Comparison of ENCODE assay signal across 17 cellular contexts in the genomic region with DNA sequence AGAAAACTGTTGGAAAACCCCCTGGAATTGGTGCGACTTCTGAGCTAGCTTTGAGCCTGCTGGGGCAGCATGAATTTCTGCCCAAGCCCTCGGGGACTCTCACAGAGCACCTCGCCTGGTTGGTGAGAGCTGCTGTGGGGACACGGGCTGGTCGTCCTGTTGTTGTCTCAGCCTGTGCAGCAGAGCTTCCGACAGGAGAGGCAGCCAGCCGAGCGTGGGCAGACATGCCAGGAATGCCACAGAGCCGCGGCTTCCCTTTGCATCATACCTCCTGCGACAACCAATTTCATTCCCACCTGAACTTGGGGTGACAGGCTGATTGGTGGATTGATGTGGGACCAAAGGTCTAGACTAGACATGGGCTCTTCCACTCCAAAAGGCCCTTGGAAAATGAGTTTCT.
A peak's percentile ranks its signal among the peaks of the same experiment; 100 is the strongest.
DNase-seq lines count a peak whose midpoint lies in the region; ATAC-seq, FAIRE-seq and TF ChIP-seq lines count a peak whose summit lies in the region.
"Had no signal": no experiment of that assay in that cellular context is flagged by ENCODE, and none has a peak within 500 bp of the region (broad histone marks: within the 10 kb centered on the region; RNA-seq: fewer than 3 reads in every experiment).

No MANE protein-coding gene starts in this region.

- H4K5ac ChIP-seq in H1 (ENCODE audit: insufficient read length, low read depth, low read length) = no peak overlapping the region

- TF ChIP-seq POLR2A in H1 (IDR thresholded peaks at IDR 0.05; ENCODE audit: control extremely low read depth in 1 of 2, low read depth in 2 of 2, low read length in 2 of 2) (no peak), HepG2 (IDR thresholded peaks at IDR 0.05; ENCODE audit: insufficient read depth in 1 of 2, low read depth in 2 of 2, low read length in 2 of 2) (no peak)

- H3K27me3 ChIP-seq in H1 (replicated peaks in 1 of 4; ENCODE audit: control insufficient read depth in 3 of 4, extremely low read depth in 1 of 4, insufficient read depth in 3 of 4, low read length in 3 of 4) (no peaks in the 10 kb centered on the region), kidney epithelial cell (ENCODE audit: control insufficient read depth, insufficient read depth, low read length) (no peaks in the 10 kb centered on the region), HepG2 (ENCODE audit: control insufficient read depth in 1 of 2, insufficient read depth in 2 of 2, low read length in 2 of 2) (peaks cover 3 to 37% of the 10 kb centered on the region in 2 experiments)

- no peaks in the 10 kb centered on the region for H3K4me1 ChIP-seq in H1 (replicated peaks in 1 of 4; ENCODE audit: control insufficient read depth in 3 of 4, insufficient read depth in 4 of 4, low read length in 3 of 4)
- H3K4me1 ChIP-seq in HepG2 (ENCODE audit: insufficient read depth, low read length) = no peaks in the 10 kb centered on the region
- H3K4me1 ChIP-seq: Caco-2 had no signal

- POLR2A ChIA-PET in H1 (lab: Charles Lee; ENCODE audit: partially characterized antibody) (no interaction called here), HepG2 (lab: Yijun Ruan, JAX) (no interaction called here)

- no peak overlapping the region for H3K27ac ChIP-seq in H1 (ENCODE audit: low read depth, low read length)
- H3K27ac ChIP-seq in HepG2 (ENCODE audit: extremely low read length, insufficient read depth, low read length) = no peak overlapping the region

- H2BK5ac ChIP-seq in H1 (ENCODE audit: low read depth, low read length) = no peak overlapping the region

- H3K79me2 ChIP-seq in H1 (ENCODE audit: control insufficient read depth in 1 of 2, insufficient read depth in 2 of 2, low read length in 2 of 2) = no peaks in the 10 kb centered on the region
- no peaks in the 10 kb centered on the region for H3K79me2 ChIP-seq in HepG2 (ENCODE audit: insufficient read depth, low read length)

- no peak overlapping the region for H4K91ac ChIP-seq in H1 (replicated peaks; ENCODE audit: insufficient read length, low read length)

- TF ChIP-seq CTCF in H1 (IDR thresholded peaks at IDR 0.05; ENCODE audit: control extremely low read depth in 1 of 3, insufficient read depth in 1 of 3, low read depth in 1 of 3, low read length in 3 of 3) (no peak), kidney epithelial cell (IDR thresholded peaks at IDR 0.05; ENCODE audit: insufficient read depth, low read length, poor library complexity, severe bottlenecking) (no peak), HepG2 (CRISPR knock-in tag; IDR thresholded peaks at IDR 0.05) (no peak)

- H3K9ac ChIP-seq in H1 (replicated peaks in 1 of 4; ENCODE audit: extremely low read depth in 1 of 4, low read depth in 3 of 4, low read length in 3 of 4) (no peak overlapping the region), HepG2 (ENCODE audit: insufficient read depth, low read depth, low read length) (no peak overlapping the region)

- DNase-seq in H1 (ENCODE audit: low read depth in 1 of 2, low spot score in 2 of 2) (no peak), kidney epithelial cell (ENCODE audit: low read depth) (peak; percentile 21), urothelium cell line (ENCODE audit: low spot score) (peak; percentile 64), HepG2 (ENCODE audit: low spot score) (no peak), Ammon's horn (ENCODE audit: low spot score) (no peak)
- DNase-seq: ACHN; AML-193; Caco-2; DMS153; IMR-90; NCI-H187 treated with DMSO at 0.1 percent for 48 hours; NCI-H446; NCI-H69; NK-92 treated with Interleukin-12 subunit alpha and Interleukin-12 subunit beta, amount 100 ng/mL, for 24 hours; SIG-M5 had no signal

- H2AK5ac ChIP-seq in H1 (ENCODE audit: low read depth, low read length) = no peak overlapping the region

- H3K23me2 ChIP-seq in H1 (ENCODE audit: low read depth, low read length) = no peaks in the 10 kb centered on the region

- H3K4me3 ChIP-seq in H1 (ENCODE audit: extremely low read depth in 1 of 4, insufficient read depth in 2 of 4, low read depth in 3 of 4, low read length in 4 of 4) (no peak overlapping the region), kidney epithelial cell (ENCODE audit: low read depth, low read length) (no peak overlapping the region), HepG2 (replicated peaks in 1 of 3; ENCODE audit: insufficient read depth in 1 of 3, low read depth in 2 of 3, low read length in 3 of 3) (no peak overlapping the region)

- H3K56ac ChIP-seq in H1 (replicated peaks; ENCODE audit: insufficient read length, low read depth, low read length) = no peak overlapping the region

- no peak overlapping the region for H3K14ac ChIP-seq in H1 (ENCODE audit: insufficient read length)

- no peak overlapping the region for H3K18ac ChIP-seq in H1 (ENCODE audit: extremely low read depth, low read length)

- 0 out of 2 replicates have a peak overlapping the region, but pooled peaks have one; percentile 36 for H2AFZ ChIP-seq in H1 (ENCODE audit: low read length)
- H2AFZ ChIP-seq in HepG2 (ENCODE audit: low read length) = no peak overlapping the region

- no peak overlapping the region for H2BK12ac ChIP-seq in H1 (ENCODE audit: low read depth, low read length)

- H2BK120ac ChIP-seq in H1 (replicated peaks; ENCODE audit: low read depth, low read length) = no peak overlapping the region

- in situ Hi-C loops in HepG2 (cut with HindIII; ENCODE audit: extremely low pct_ligation_motif_present, low pct_unique_long_range_greater_than_20kb) = no loop called here

- H4K20me1 ChIP-seq in H1 (replicated peaks in 1 of 2; ENCODE audit: control insufficient read depth in 1 of 2, insufficient read depth in 2 of 2, low read length in 2 of 2) (no peaks in the 10 kb centered on the region), HepG2 (ENCODE audit: insufficient read depth, low read length) (no peaks in the 10 kb centered on the region)

- H3K4ac ChIP-seq in H1 (replicated peaks; ENCODE audit: insufficient read length, low read depth, low read length) = no peak overlapping the region

- H4K8ac ChIP-seq in H1 (ENCODE audit: extremely low read depth, insufficient read depth, low read length) = no peak overlapping the region

- H3K23ac ChIP-seq in H1 (ENCODE audit: insufficient read length) = no peak overlapping the region

- CTCF ChIA-PET in H1 (lab: Charles Lee; ENCODE audit: partially characterized antibody) = interaction anchor here (0.6 to 1.7 kb wide), 7 partner anchors 9 to 254 kb away, joined by 3 to 5 read pairs (median 4); no protein-coding TSS in a partner anchor
- CTCF ChIA-PET in HepG2 (lab: Yijun Ruan, JAX; ENCODE audit: low intra/inter-chr PET ratio, low total read pairs) = no interaction called here

- TF ChIP-seq EP300 in Ishikawa (IDR thresholded peaks at IDR 0.05; ENCODE audit: borderline replicate concordance) = no peak
- TF ChIP-seq EP300 in H1 (IDR thresholded peaks at IDR 0.05; ENCODE audit: borderline replicate concordance in 1 of 2, low read depth in 2 of 2, low read length in 2 of 2) = no peak
- no peak for TF ChIP-seq EP300 in HepG2 (IDR thresholded peaks at IDR 0.05; ENCODE audit: low read depth in 2 of 2, low read length in 2 of 2)
- no peak for TF ChIP-seq EP300 in HepG2 (CRISPR knock-in tag; IDR thresholded peaks at IDR 0.05; ENCODE audit: borderline replicate concordance)

- no TSS peak for BruUV-seq in HepG2 (replicated peaks; lab: Mats Ljungman, UMichigan)

- no peaks in the 10 kb centered on the region for H3K79me1 ChIP-seq in H1 (ENCODE audit: low read depth, low read length)

- TF ChIP-seq RAD21 in Ishikawa (IDR thresholded peaks at IDR 0.05; ENCODE audit: low read depth) = no peak
- TF ChIP-seq RAD21 in H1 (IDR thresholded peaks at IDR 0.05 in 1 of 2, conservative IDR thresholded peaks at IDR 0.05 in 1 of 2; ENCODE audit: low read depth in 2 of 2, low read length in 2 of 2) = no peak
- TF ChIP-seq RAD21 in HepG2 (CRISPR knock-in tag; IDR thresholded peaks at IDR 0.05) = no peak

- no peak overlapping the region for H2BK20ac ChIP-seq in H1 (ENCODE audit: low read length)

- FAIRE-seq in H1 (lab: Jason Lieb, UNC) (no peak), urothelium cell line (lab: Jason Lieb, UNC) (peak; percentile 82), HepG2 (lab: Jason Lieb, UNC) (no peak)

- no peaks in the 10 kb centered on the region for H3K9me3 ChIP-seq in H1 (ENCODE audit: insufficient read depth in 2 of 2, low read depth in 1 of 2, low read length in 1 of 2)
- H3K9me3 ChIP-seq in HepG2 (ENCODE audit: low read length) = no peaks in the 10 kb centered on the region
- H3K9me3 ChIP-seq: Caco-2 had no signal

- no peak overlapping the region for H3K4me2 ChIP-seq in H1 (ENCODE audit: insufficient read depth in 1 of 2, low read depth in 2 of 2, low read length in 2 of 2)
- no peak overlapping the region for H3K4me2 ChIP-seq in HepG2 (ENCODE audit: low read depth, low read length)

- intact Hi-C loops in HepG2 (cut with micrococcal nuclease; ENCODE audit: unreplicated experiment) = no loop called here

- no peak for ATAC-seq in HepG2
- ATAC-seq in SK-N-SH treated with all-trans-retinoic acid at 6 μM for 48 hours = no peak

- 77% methylated on average over 11 of the region's 11 CpGs; no CpG with 5 or more reads in 1 of the 2 experiments for WGBS in H1 (ENCODE audit: extremely low coverage in 1 of 2, insufficient coverage in 1 of 2, insufficient read length in 1 of 2, insufficient replicate concordance in 2 of 2, low coverage in 1 of 2, low lambda C conversion rate in 2 of 2, missing lambda C conversion rate in 1 of 2), 2 experiments
- WGBS in HepG2 (ENCODE audit: low lambda C conversion rate) = 58% methylated on average over 1 of the region's 11 CpGs

- no peak overlapping the region for H2BK15ac ChIP-seq in H1 (ENCODE audit: low read length)

- H3K36me3 ChIP-seq in H1 (ENCODE audit: control insufficient read depth in 2 of 4, insufficient read depth in 4 of 4, low read length in 3 of 4) = no peaks in the 10 kb centered on the region
- H3K36me3 ChIP-seq in kidney epithelial cell (ENCODE audit: control insufficient read depth, insufficient read depth, low read length) = no peaks in the 10 kb centered on the region
- H3K36me3 ChIP-seq in HepG2 (replicated peaks in 1 of 2; ENCODE audit: control insufficient read depth in 1 of 2, insufficient read depth in 2 of 2, low read length in 2 of 2) = no peaks in the 10 kb centered on the region

TF ChIP-seq in Ishikawa, 13 proteins besides CTCF, POLR2A, EP300 and RAD21 (continues in another document):
- TF ChIP-seq TAF1 (IDR thresholded peaks at IDR 0.05; ENCODE audit: low read depth) = no peak
- no peak for TF ChIP-seq CEBPB (IDR thresholded peaks at IDR 0.05)
- TF ChIP-seq TEAD4 (IDR thresholded peaks at IDR 0.05) = 0 out of 2 replicates have a peak, but pooled peaks have one; percentile 18

TF ChIP-seq in HepG2, 621 proteins besides CTCF, POLR2A, EP300 and RAD21 (continues in another document):
- TF ChIP-seq ZNF543 (CRISPR knock-in tag; IDR thresholded peaks at IDR 0.05) (no peak), NFE2 (CRISPR knock-in tag; IDR thresholded peaks at IDR 0.05) (no peak), ATAD3A (CRISPR knock-in tag; IDR thresholded peaks at IDR 0.05) (no peak)

TF ChIP-seq in SK-N-SH treated with all-trans-retinoic acid at 6 μM for 48 hours, 23 proteins besides CTCF, POLR2A, EP300 and RAD21 (continues in another document):
- no peak for TF ChIP-seq ZC3H10 (CRISPR knock-in tag; IDR thresholded peaks at IDR 0.05)
- no peak for TF ChIP-seq ZNF565 (CRISPR knock-in tag; conservative IDR thresholded peaks at IDR 0.05; ENCODE audit: low read depth)
- TF ChIP-seq ISL1 (CRISPR knock-in tag; IDR thresholded peaks at IDR 0.05) = no peak
- no peak for TF ChIP-seq ZNF8 (CRISPR knock-in tag; IDR thresholded peaks at IDR 0.05)
- no peak for TF ChIP-seq GLIS3 (CRISPR knock-in tag; IDR thresholded peaks at IDR 0.05)

Comparison
In these comparisons a context has a peak if more than half of its experiments do, and no peak if none do; other contexts are left out.
1. DNase-seq: peak in kidney epithelial cell (single experiment) and urothelium cell line (single experiment); none in H1 (0 of 2), HepG2 (single experiment) and Ammon's horn (single experiment).